ENCODE assay signal across 10 cellular contexts in genomic region chr2:19643117-19643518, GRCh38.
DNase-seq lines count a peak whose midpoint lies in the region; ATAC-seq and TF ChIP-seq lines count a peak whose summit lies in the region.
"Had no signal": no experiment of that assay in that cellular context is flagged by ENCODE, and none has a peak within 500 bp of the region (broad histone marks: within the 10 kb centered on the region; RNA-seq: fewer than 3 reads in every experiment).

No MANE protein-coding gene starts in this region.

- no peak for TF ChIP-seq CTCF in fibroblast of villous mesenchyme (IDR thresholded peaks at IDR 0.05; ENCODE audit: insufficient read depth, low read depth, low read length)
- no peak for TF ChIP-seq CTCF in upper lobe of right lung (IDR thresholded peaks at IDR 0.05)

- no peaks in the 10 kb centered on the region for H3K4me1 ChIP-seq in upper lobe of right lung

- POLR2A ChIA-PET in activated CD4-positive, alpha-beta T cell treated with anti-CD3 and anti-CD28 coated beads, Interleukin-2, amount 10 ng/mL, durations not matched to agents 7 days and 5 days (lab: Charles Lee): no interaction called here

- no peaks in the 10 kb centered on the region for H3K4me1 Mint-ChIP-seq in effector memory CD8-positive, alpha-beta T cell (ENCODE audit: low read depth in 2 of 2)
- H3K4me1 Mint-ChIP-seq in activated CD4-positive, alpha-beta T cell treated with anti-CD3 and anti-CD28 coated beads, Interleukin-2, amount 10 ng/mL, durations not matched to agents 7 days and 5 days: no peaks in the 10 kb centered on the region
- H3K4me1 Mint-ChIP-seq: stimulated activated effector memory CD8-positive, alpha-beta T cell treated with anti-CD3 and anti-CD28 coated beads, Interleukin-12 subunit alpha, Interleukin-12 subunit beta, amount 100 ng/mL, for 72 hours had no signal

- intact Hi-C loops in upper lobe of right lung (cut with DNase I): no loop called here

- DNase-seq in fibroblast of villous mesenchyme (ENCODE audit: low read depth): peak; percentile 23
- DNase-seq in effector memory CD8-positive, alpha-beta T cell: no peak
- no peak for DNase-seq in upper lobe of right lung
- DNase-seq in activated CD4-positive, alpha-beta T cell treated with anti-CD3 and anti-CD28 coated beads, Interleukin-2, amount 10 ng/mL, durations not matched to agents 7 days and 5 days: no peak
- no peak for DNase-seq in NCI-H128 (lab: John Stamatoyannopoulos, UW; ENCODE audit: unreplicated experiment)
- DNase-seq: SIG-M5 had no signal

- H3K9me3 Mint-ChIP-seq in effector memory CD8-positive, alpha-beta T cell: no peaks in the 10 kb centered on the region
- no peaks in the 10 kb centered on the region for H3K9me3 Mint-ChIP-seq in activated CD4-positive, alpha-beta T cell treated with anti-CD3 and anti-CD28 coated beads, Interleukin-2, amount 10 ng/mL, durations not matched to agents 7 days and 5 days

- no peak overlapping the region for H3K27ac ChIP-seq in upper lobe of right lung

- no peak overlapping the region for H3K27ac Mint-ChIP-seq in effector memory CD8-positive, alpha-beta T cell
- H3K27ac Mint-ChIP-seq in activated CD4-positive, alpha-beta T cell treated with anti-CD3 and anti-CD28 coated beads, Interleukin-2, amount 10 ng/mL, durations not matched to agents 7 days and 5 days: no peak overlapping the region
- H3K27ac Mint-ChIP-seq: stimulated activated effector memory CD8-positive, alpha-beta T cell treated with anti-CD3 and anti-CD28 coated beads, Interleukin-12 subunit alpha, Interleukin-12 subunit beta, amount 100 ng/mL, for 72 hours had no signal

- H3K36me3 Mint-ChIP-seq in effector memory CD8-positive, alpha-beta T cell (ENCODE audit: insufficient read depth): no peaks in the 10 kb centered on the region
- no peaks in the 10 kb centered on the region for H3K36me3 Mint-ChIP-seq in activated CD4-positive, alpha-beta T cell treated with anti-CD3 and anti-CD28 coated beads, Interleukin-2, amount 10 ng/mL, durations not matched to agents 7 days and 5 days (ENCODE audit: low read depth)
- H3K36me3 Mint-ChIP-seq: stimulated activated effector memory CD8-positive, alpha-beta T cell treated with anti-CD3 and anti-CD28 coated beads, Interleukin-12 subunit alpha, Interleukin-12 subunit beta, amount 100 ng/mL, for 72 hours had no signal

- H3K9me3 ChIP-seq in upper lobe of right lung: no peaks in the 10 kb centered on the region

- H3K27me3 Mint-ChIP-seq in effector memory CD8-positive, alpha-beta T cell: no peaks in the 10 kb centered on the region
- peaks cover 4% of the 10 kb centered on the region for H3K27me3 Mint-ChIP-seq in activated CD4-positive, alpha-beta T cell treated with anti-CD3 and anti-CD28 coated beads, Interleukin-2, amount 10 ng/mL, durations not matched to agents 7 days and 5 days

- no peaks in the 10 kb centered on the region for H3K27me3 ChIP-seq in upper lobe of right lung

- CTCF ChIA-PET in activated CD4-positive, alpha-beta T cell treated with anti-CD3 and anti-CD28 coated beads, Interleukin-2, amount 10 ng/mL, durations not matched to agents 7 days and 5 days (lab: Charles Lee): interaction anchor here (1.1 kb wide), 1 partner anchor 10 kb away, joined by 3 read pairs; no protein-coding TSS in a partner anchor

- no peak overlapping the region for H3K4me3 Mint-ChIP-seq in effector memory CD8-positive, alpha-beta T cell
- no peak overlapping the region for H3K4me3 Mint-ChIP-seq in activated CD4-positive, alpha-beta T cell treated with anti-CD3 and anti-CD28 coated beads, Interleukin-2, amount 10 ng/mL, durations not matched to agents 7 days and 5 days
- H3K4me3 Mint-ChIP-seq: stimulated activated effector memory CD8-positive, alpha-beta T cell treated with anti-CD3 and anti-CD28 coated beads, Interleukin-12 subunit alpha, Interleukin-12 subunit beta, amount 100 ng/mL, for 72 hours had no signal

- H3K36me3 ChIP-seq in upper lobe of right lung: no peaks in the 10 kb centered on the region

- H3K4me3 ChIP-seq in fibroblast of villous mesenchyme (ENCODE audit: low read depth, low read length) (no peak overlapping the region), upper lobe of right lung (no peak overlapping the region)

- ATAC-seq in GM18867 (IDR thresholded peaks at IDR 0.05; ENCODE audit: unreplicated experiment): peak; percentile 85
- ATAC-seq in GM21576 (IDR thresholded peaks at IDR 0.05; ENCODE audit: unreplicated experiment): peak; percentile 82
- ATAC-seq in HG03342 (IDR thresholded peaks at IDR 0.05; ENCODE audit: unreplicated experiment): peak; percentile 85
- ATAC-seq in effector memory CD8-positive, alpha-beta T cell (replicated peaks): no peak
- no peak for ATAC-seq in upper lobe of right lung
- ATAC-seq: stimulated activated effector memory CD8-positive, alpha-beta T cell treated with anti-CD3 and anti-CD28 coated beads, Interleukin-12 subunit alpha, Interleukin-12 subunit beta, amount 100 ng/mL, for 72 hours had no signal

Comparison
In these comparisons a context has a peak if more than half of its experiments do, and no peak if none do; other contexts are left out.
1. ATAC-seq: peak in GM18867 (single experiment), GM21576 (single experiment) and HG03342 (single experiment); none in effector memory CD8-positive, alpha-beta T cell (single experiment) and upper lobe of right lung (single experiment).